Comparison of ENCODE assay signal across 17 cellular contexts in the genomic region with DNA sequence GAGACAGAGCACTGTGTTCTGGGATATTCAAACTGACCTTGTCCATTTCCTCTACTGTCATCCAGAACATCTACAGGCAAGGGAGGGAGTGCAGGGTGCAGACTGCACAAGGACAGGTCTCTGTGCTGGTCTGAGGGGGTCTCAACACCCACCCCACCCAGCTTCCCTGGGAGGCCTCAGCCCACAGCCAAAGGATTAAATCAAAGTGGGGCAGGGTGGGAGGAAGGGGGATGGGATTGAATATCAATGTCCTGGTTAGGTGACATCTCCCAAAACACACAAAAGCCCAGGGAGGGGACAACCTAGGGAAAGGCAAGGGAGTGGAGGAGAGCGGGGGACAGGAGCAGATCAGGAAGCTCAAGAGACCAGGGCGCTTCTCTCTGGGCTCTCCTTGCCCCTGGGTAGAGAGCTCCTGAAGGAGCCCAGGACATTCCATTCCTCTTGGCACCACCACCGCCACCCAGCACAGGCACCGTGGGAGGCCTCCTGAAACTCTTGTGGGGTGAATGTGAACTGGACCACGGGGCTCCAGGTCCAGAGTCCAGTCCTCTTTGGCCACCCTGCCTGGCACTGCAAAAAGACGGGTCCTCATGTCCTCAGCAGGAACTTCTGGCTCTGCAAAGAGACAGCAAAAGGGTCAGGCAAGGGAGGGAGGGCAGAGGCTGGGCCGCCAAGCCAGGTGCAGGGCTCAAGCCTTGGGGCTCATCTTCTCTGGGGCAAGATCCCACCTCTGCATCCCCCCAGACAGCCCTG.
"Had no signal": no experiment of that assay in that cellular context is flagged by ENCODE, and none has a peak within 500 bp of the region (broad histone marks: within the 10 kb centered on the region; RNA-seq: fewer than 3 reads in every experiment).

No MANE protein-coding gene starts in this region.

- H3K4me3 ChIP-seq: left lung, suprapubic skin had no signal

- ATAC-seq: activated T-cell treated with anti-CD3 and anti-CD28 coated beads, Interleukin-2, amount 50 U/mL, for 72 hours; left lung; stimulated activated naive CD8-positive, alpha-beta T cell treated with anti-CD3 and anti-CD28 coated beads, Interleukin-15, Interleukin-2, amounts not matched to agents 100 U/mL and 50 U/mL, for 24 hours had no signal

- H3K27ac Mint-ChIP-seq: activated CD4-positive, alpha-beta memory T cell treated with anti-CD3 and anti-CD28 coated beads, Interleukin-2, amount 10 ng/mL, durations not matched to agents 7 days and 5 days; activated T-cell treated with anti-CD3 and anti-CD28 coated beads, Interleukin-2, amount 50 U/mL, for 72 hours; type B pancreatic cell had no signal

- DNase-seq: activated CD4-positive, alpha-beta memory T cell treated with anti-CD3 and anti-CD28 coated beads, Interleukin-2, amount 10 ng/mL, durations not matched to agents 7 days and 5 days; activated CD4-positive, alpha-beta T cell treated with anti-CD3 and anti-CD28 coated beads for 48 hours; activated CD4-positive, CD25-positive, alpha-beta regulatory T cell; activated effector memory CD4-positive, alpha-beta T cell treated with anti-CD3 and anti-CD28 coated beads, Interleukin-2, amount 50 U/mL, for 16 hours; activated naive CD4-positive, alpha-beta T cell treated with anti-CD3 and anti-CD28 coated beads, Interleukin-2, amount 50 U/mL, for 16 hours; activated T-cell treated with anti-CD3 and anti-CD28 coated beads, Interleukin-2, amount 50 U/mL, for 72 hours; aorta; effector CD4-positive, alpha-beta T cell; foreskin fibroblast; left lung; stimulated activated CD4-positive, alpha-beta T cell treated with anti-CD3 and anti-CD28 coated beads, Interleukin-2, amount 100 ng/mL, for 24 hours; stimulated activated naive CD8-positive, alpha-beta T cell treated with anti-CD3 and anti-CD28 coated beads, Interleukin-15, Interleukin-2, amounts not matched to agents 100 U/mL and 50 U/mL, for 24 hours; T-helper 1 cell; T1000 had no signal

- H3K4me1 ChIP-seq: left lung had no signal

- H3K27ac ChIP-seq: left lung, neutrophil, suprapubic skin had no signal

- H3K4me3 Mint-ChIP-seq: activated CD4-positive, alpha-beta memory T cell treated with anti-CD3 and anti-CD28 coated beads, Interleukin-2, amount 10 ng/mL, durations not matched to agents 7 days and 5 days; activated T-cell treated with anti-CD3 and anti-CD28 coated beads, Interleukin-2, amount 50 U/mL, for 72 hours; type B pancreatic cell had no signal

- H3K36me3 Mint-ChIP-seq: type B pancreatic cell had no signal

- H3K9me3 Mint-ChIP-seq: type B pancreatic cell had no signal

- H3K9me3 ChIP-seq: neutrophil, suprapubic skin had no signal

- H3K36me3 ChIP-seq: left lung, neutrophil, suprapubic skin had no signal
